Comparison of ENCODE assay signal across 10 cellular contexts in the genomic region with DNA sequence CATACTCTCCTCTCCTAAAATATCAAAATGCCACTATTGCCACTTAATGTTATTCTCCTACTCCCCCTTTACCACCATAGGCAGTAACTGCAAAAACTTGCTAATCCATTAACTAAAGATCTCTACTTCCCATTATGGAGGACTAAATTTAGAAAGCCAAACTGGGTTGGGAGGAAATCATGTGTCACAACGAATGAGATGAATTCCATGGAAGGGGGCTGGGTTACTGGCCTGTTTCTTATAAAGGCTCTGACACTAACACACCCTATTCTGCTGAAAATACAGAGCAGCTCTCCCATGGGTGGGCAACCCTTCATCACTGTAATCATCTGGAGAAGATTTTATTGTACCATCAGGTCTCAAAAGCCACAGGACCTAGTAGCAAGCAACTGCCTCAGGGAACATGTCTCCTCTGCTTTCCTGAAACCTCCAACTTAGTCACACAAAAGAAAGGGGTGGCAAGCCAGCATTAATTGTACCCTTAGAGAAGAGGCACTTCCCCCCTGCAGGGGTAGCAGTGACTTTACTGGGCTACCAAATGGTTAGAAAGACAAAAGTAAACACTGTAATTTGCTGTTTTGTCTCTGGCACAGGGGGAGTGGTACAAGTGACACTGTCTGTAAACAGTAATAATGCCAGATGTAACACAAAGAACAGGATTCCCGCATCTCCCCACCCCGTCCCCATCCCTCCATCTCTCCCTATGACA.
DNase-seq lines count a peak whose midpoint lies in the region; ATAC-seq, FAIRE-seq and TF ChIP-seq lines count a peak whose summit lies in the region.
"Had no signal": no experiment of that assay in that cellular context is flagged by ENCODE, and none has a peak within 500 bp of the region (broad histone marks: within the 10 kb centered on the region; RNA-seq: fewer than 3 reads in every experiment).

No MANE protein-coding gene starts in this region.

- H3K27me3 ChIP-seq in right lobe of liver (no peaks in the 10 kb centered on the region), HepG2 (ENCODE audit: control insufficient read depth in 1 of 2, insufficient read depth in 2 of 2, low read length in 2 of 2) (no peaks in the 10 kb centered on the region), upper lobe of right lung (no peaks in the 10 kb centered on the region)

- no peak overlapping the region for H3K9ac ChIP-seq in HepG2 (ENCODE audit: insufficient read depth, low read depth, low read length)

- 64% methylated on average over 3 of the region's 3 CpGs for WGBS in right lobe of liver (ENCODE audit: insufficient coverage, low coverage, low lambda C conversion rate, missing lambda C conversion rate)
- WGBS in HepG2 (ENCODE audit: low lambda C conversion rate): 98% methylated on average over 3 of the region's 3 CpGs

- H3K4me3 ChIP-seq in right lobe of liver: no peak overlapping the region
- H3K4me3 ChIP-seq in HepG2 (replicated peaks in 1 of 3; ENCODE audit: insufficient read depth in 1 of 3, low read depth in 2 of 3, low read length in 3 of 3): no peak overlapping the region
- H3K4me3 ChIP-seq in upper lobe of right lung: peak overlapping the region; percentile 8

- in situ Hi-C loops in HepG2 (cut with HindIII; ENCODE audit: extremely low pct_ligation_motif_present, low pct_unique_long_range_greater_than_20kb): no loop called here

- no peak for TF ChIP-seq RAD21 in HepG2 (CRISPR knock-in tag; IDR thresholded peaks at IDR 0.05)

- H2AFZ ChIP-seq in HepG2 (ENCODE audit: low read length): no peak overlapping the region

- H3K27ac ChIP-seq in right lobe of liver (peak overlapping the region in 2 of 3 donors; percentile 4 to 41), HepG2 (ENCODE audit: extremely low read length, insufficient read depth, low read length) (no peak overlapping the region), upper lobe of right lung (no peak overlapping the region)

- H3K4me2 ChIP-seq in HepG2 (ENCODE audit: low read depth, low read length): no peak overlapping the region

- no peak for TF ChIP-seq CTCF in right lobe of liver (IDR thresholded peaks at IDR 0.05)
- TF ChIP-seq CTCF in HepG2 (CRISPR knock-in tag; IDR thresholded peaks at IDR 0.05): no peak
- TF ChIP-seq CTCF in upper lobe of right lung (IDR thresholded peaks at IDR 0.05): no peak

- TF ChIP-seq POLR2A in right lobe of liver (IDR thresholded peaks at IDR 0.05): no peak
- no peak for TF ChIP-seq POLR2A in HepG2 (IDR thresholded peaks at IDR 0.05; ENCODE audit: insufficient read depth in 1 of 2, low read depth in 2 of 2, low read length in 2 of 2)

- DNase-seq in right lobe of liver (no peak), HepG2 (ENCODE audit: low spot score) (no peak), globus pallidus (ENCODE audit: low spot score) (peak; percentile 31), upper lobe of right lung (no peak)
- DNase-seq: Calu3, NCI-H1048 had no signal

- no peaks in the 10 kb centered on the region for H3K79me2 ChIP-seq in HepG2 (ENCODE audit: insufficient read depth, low read length)

- peak; percentile 12 to 63 (median 54) for ATAC-seq in right lobe of liver
- no peak for ATAC-seq in HepG2
- ATAC-seq in SK-N-SH treated with all-trans-retinoic acid at 6 μM for 48 hours: peak; percentile 71
- ATAC-seq in upper lobe of right lung: peak; percentile 55
- no peak for ATAC-seq in HG03457 (IDR thresholded peaks at IDR 0.05; ENCODE audit: unreplicated experiment)
- no peak for ATAC-seq in GM21737 (IDR thresholded peaks at IDR 0.05; ENCODE audit: unreplicated experiment)
- ATAC-seq in GM18858 (IDR thresholded peaks at IDR 0.05; ENCODE audit: unreplicated experiment): no peak

- H4K20me1 ChIP-seq in HepG2 (ENCODE audit: insufficient read depth, low read length): no peaks in the 10 kb centered on the region

- no TSS peak for BruUV-seq in HepG2 (replicated peaks; lab: Mats Ljungman, UMichigan)

- H3K4me1 ChIP-seq in right lobe of liver (no peaks in the 10 kb centered on the region), HepG2 (ENCODE audit: insufficient read depth, low read length) (no peaks in the 10 kb centered on the region), upper lobe of right lung (peaks cover 11% of the 10 kb centered on the region)

- POLR2A ChIA-PET in HepG2 (lab: Yijun Ruan, JAX): no interaction called here

- FAIRE-seq in HepG2 (lab: Jason Lieb, UNC): no peak

- intact Hi-C loops in right lobe of liver (cut with DNase I): no loop called here
- intact Hi-C loops in HepG2 (cut with micrococcal nuclease; ENCODE audit: unreplicated experiment): no loop called here
- intact Hi-C loops in upper lobe of right lung (cut with DNase I): no loop called here

- H3K9me3 ChIP-seq in right lobe of liver (no peaks in the 10 kb centered on the region), HepG2 (ENCODE audit: low read length) (no peaks in the 10 kb centered on the region), upper lobe of right lung (no peaks in the 10 kb centered on the region)

- H3K36me3 ChIP-seq in right lobe of liver (peaks cover 0 to 13% (median 4%) of the 10 kb centered on the region in 4 donors), HepG2 (replicated peaks in 1 of 2; ENCODE audit: control insufficient read depth in 1 of 2, insufficient read depth in 2 of 2, low read length in 2 of 2) (peaks cover 11 to 36% of the 10 kb centered on the region in 2 experiments), upper lobe of right lung (peaks cover 60% of the 10 kb centered on the region)

- CTCF ChIA-PET in HepG2 (lab: Yijun Ruan, JAX; ENCODE audit: low intra/inter-chr PET ratio, low total read pairs): no interaction called here

- no peak for TF ChIP-seq EP300 in HepG2 (IDR thresholded peaks at IDR 0.05; ENCODE audit: low read depth in 2 of 2, low read length in 2 of 2)
- no peak for TF ChIP-seq EP300 in HepG2 (CRISPR knock-in tag; IDR thresholded peaks at IDR 0.05; ENCODE audit: borderline replicate concordance)

TF ChIP-seq in HepG2, 621 proteins besides CTCF, POLR2A, EP300 and RAD21 (continues in another document):
- TF ChIP-seq, protein P1, sequence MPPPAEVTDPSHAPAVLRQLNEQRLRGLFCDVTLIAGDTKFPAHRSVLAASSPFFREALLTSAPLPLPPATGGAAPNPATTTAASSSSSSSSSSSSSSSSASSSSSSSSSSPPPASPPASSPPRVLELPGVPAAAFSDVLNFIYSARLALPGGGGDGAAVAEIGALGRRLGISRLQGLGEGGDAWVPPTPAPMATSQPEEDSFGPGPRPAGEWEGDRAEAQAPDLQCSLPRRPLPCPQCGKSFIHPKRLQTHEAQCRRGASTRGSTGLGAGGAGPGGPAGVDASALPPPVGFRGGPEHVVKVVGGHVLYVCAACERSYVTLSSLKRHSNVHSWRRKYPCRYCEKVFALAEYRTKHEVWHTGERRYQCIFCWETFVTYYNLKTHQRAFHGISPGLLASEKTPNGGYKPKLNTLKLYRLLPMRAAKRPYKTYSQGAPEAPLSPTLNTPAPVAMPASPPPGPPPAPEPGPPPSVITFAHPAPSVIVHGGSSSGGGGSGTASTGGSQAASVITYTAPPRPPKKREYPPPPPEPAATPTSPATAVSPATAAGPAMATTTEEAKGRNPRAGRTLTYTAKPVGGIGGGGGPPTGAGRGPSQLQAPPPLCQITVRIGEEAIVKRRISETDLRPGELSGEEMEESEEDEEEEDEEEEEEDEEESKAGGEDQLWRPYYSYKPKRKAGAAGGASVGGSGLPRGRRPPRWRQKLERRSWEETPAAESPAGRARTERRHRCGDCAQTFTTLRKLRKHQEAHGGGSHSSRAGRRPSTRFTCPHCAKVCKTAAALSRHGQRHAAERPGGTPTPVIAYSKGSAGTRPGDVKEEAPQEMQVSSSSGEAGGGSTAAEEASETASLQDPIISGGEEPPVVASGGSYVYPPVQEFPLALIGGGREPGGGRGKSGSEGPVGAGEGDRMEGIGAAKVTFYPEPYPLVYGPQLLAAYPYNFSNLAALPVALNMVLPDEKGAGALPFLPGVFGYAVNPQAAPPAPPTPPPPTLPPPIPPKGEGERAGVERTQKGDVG (CRISPR knock-in tag; IDR thresholded peaks at IDR 0.05; ENCODE audit: borderline replicate concordance): no peak
- no peak for TF ChIP-seq ZNF234 (CRISPR knock-in tag; conservative IDR thresholded peaks at IDR 0.05)

TF ChIP-seq in SK-N-SH treated with all-trans-retinoic acid at 6 μM for 48 hours, 23 proteins besides CTCF, POLR2A, EP300 and RAD21 (continues in another document):
- TF ChIP-seq TCF4 (CRISPR knock-in tag; IDR thresholded peaks at IDR 0.05; ENCODE audit: borderline replicate concordance) (no peak), ZNF8 (CRISPR knock-in tag; IDR thresholded peaks at IDR 0.05) (no peak)
- TF ChIP-seq, protein P2, sequence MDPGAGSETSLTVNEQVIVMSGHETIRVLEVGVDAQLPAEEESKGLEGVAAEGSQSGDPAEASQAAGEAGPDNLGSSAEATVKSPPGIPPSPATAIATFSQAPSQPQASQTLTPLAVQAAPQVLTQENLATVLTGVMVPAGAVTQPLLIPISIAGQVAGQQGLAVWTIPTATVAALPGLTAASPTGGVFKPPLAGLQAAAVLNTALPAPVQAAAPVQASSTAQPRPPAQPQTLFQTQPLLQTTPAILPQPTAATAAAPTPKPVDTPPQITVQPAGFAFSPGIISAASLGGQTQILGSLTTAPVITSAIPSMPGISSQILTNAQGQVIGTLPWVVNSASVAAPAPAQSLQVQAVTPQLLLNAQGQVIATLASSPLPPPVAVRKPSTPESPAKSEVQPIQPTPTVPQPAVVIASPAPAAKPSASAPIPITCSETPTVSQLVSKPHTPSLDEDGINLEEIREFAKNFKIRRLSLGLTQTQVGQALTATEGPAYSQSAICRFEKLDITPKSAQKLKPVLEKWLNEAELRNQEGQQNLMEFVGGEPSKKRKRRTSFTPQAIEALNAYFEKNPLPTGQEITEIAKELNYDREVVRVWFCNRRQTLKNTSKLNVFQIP (CRISPR knock-in tag; IDR thresholded peaks at IDR 0.05; ENCODE audit: borderline replicate concordance, low read depth): no peak
- TF ChIP-seq, protein P3, sequence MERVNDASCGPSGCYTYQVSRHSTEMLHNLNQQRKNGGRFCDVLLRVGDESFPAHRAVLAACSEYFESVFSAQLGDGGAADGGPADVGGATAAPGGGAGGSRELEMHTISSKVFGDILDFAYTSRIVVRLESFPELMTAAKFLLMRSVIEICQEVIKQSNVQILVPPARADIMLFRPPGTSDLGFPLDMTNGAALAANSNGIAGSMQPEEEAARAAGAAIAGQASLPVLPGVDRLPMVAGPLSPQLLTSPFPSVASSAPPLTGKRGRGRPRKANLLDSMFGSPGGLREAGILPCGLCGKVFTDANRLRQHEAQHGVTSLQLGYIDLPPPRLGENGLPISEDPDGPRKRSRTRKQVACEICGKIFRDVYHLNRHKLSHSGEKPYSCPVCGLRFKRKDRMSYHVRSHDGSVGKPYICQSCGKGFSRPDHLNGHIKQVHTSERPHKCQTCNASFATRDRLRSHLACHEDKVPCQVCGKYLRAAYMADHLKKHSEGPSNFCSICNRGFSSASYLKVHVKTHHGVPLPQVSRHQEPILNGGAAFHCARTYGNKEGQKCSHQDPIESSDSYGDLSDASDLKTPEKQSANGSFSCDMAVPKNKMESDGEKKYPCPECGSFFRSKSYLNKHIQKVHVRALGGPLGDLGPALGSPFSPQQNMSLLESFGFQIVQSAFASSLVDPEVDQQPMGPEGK (CRISPR knock-in tag; IDR thresholded peaks at IDR 0.05; ENCODE audit: borderline replicate concordance): no peak

Comparison
In these comparisons a context has a peak if more than half of its experiments do, and no peak if none do; other contexts are left out.
1. ATAC-seq: peak in right lobe of liver (4 of 4), SK-N-SH treated with all-trans-retinoic acid at 6 μM for 48 hours (single experiment) and upper lobe of right lung (single experiment); none in HepG2 (single experiment), HG03457 (single experiment), GM21737 (single experiment) and GM18858 (single experiment).
2. H3K27ac ChIP-seq: peak in right lobe of liver (2 of 3); none in HepG2 (single experiment) and upper lobe of right lung (single experiment).